ENCODE assay signal across 21 cellular contexts in genomic region chr4:14583752-14584151, GRCh38.
"Had no signal": no experiment of that assay in that cellular context is flagged by ENCODE, and none has a peak within 500 bp of the region (broad histone marks: within the 10 kb centered on the region; RNA-seq: fewer than 3 reads in every experiment).

No MANE protein-coding gene starts in this region.

- H3K9me3 ChIP-seq: MG63 had no signal

- DNase-seq: activated B cell treated with CpG ODN at 0.5 μM for 24 hours; activated CD4-positive, alpha-beta memory T cell treated with anti-CD3 and anti-CD28 coated beads for 36 hours; activated CD4-positive, alpha-beta T cell treated with anti-CD3 and anti-CD28 coated beads for 1 hour; activated CD4-positive, alpha-beta T cell treated with anti-CD3 and anti-CD28 coated beads, Interleukin-2, amount 10 ng/mL, durations not matched to agents 24 days and 14 days; activated CD8-positive, alpha-beta memory T cell treated with anti-CD3 and anti-CD28 coated beads for 24 hours; activated gamma-delta T cell treated with Interleukin-2 at 50 U/mL for 16 hours; activated naive CD4-positive, alpha-beta T cell treated with anti-CD3 and anti-CD28 coated beads, Interleukin-2, amount 10 ng/mL, durations not matched to agents 7 days and 5 days; activated naive CD8-positive, alpha-beta T cell treated with anti-CD3 and anti-CD28 coated beads for 36 hours; activated T-cell treated with anti-CD3 and anti-CD28 coated beads, Interleukin-2, amount 50 U/mL, for 48 hours; brain microvascular endothelial cell; MG63; NCI-H146; NCI-H187 treated with DMSO at 0.1 percent for 48 hours; NCI-H2081 treated with DMSO at 0.1 percent for 48 hours; NCI-H446; NCI-H524; SHP77 treated with DMSO at 0.1 percent for 48 hours; T-helper 17 cell; T1000 had no signal

- H3K27me3 ChIP-seq: brain microvascular endothelial cell, cardiac muscle cell, MG63 had no signal

- H3K27ac ChIP-seq: brain microvascular endothelial cell, cardiac muscle cell had no signal

- ATAC-seq: T-helper 17 cell had no signal

- H3K4me3 ChIP-seq: cardiac muscle cell, MG63 had no signal

- H3K36me3 ChIP-seq: brain microvascular endothelial cell, cardiac muscle cell, MG63 had no signal

- FAIRE-seq: TTC549 had no signal
